Comparison of ENCODE assay signal across 35 cellular contexts in genomic region chr2:193461431-193461946, GRCh38.
DNase-seq lines count a peak whose midpoint lies in the region; ATAC-seq and TF ChIP-seq lines count a peak whose summit lies in the region.
"Had no signal": no experiment of that assay in that cellular context is flagged by ENCODE, and none has a peak within 500 bp of the region (broad histone marks: within the 10 kb centered on the region; RNA-seq: fewer than 3 reads in every experiment).

No MANE protein-coding gene starts in this region.

- H3F3A ChIP-seq in GM23248 (ENCODE audit: insufficient read depth), result no peaks in the 10 kb centered on the region

- no peak overlapping the region for H3K9ac ChIP-seq in GM23248

- ATAC-seq in GM18508 (IDR thresholded peaks at IDR 0.05; ENCODE audit: insufficient read depth, unreplicated experiment), result peak; percentile 74
- peak; percentile 70 for ATAC-seq in GM19463 (IDR thresholded peaks at IDR 0.05; ENCODE audit: unreplicated experiment)
- ATAC-seq in HG03520 (IDR thresholded peaks at IDR 0.05; ENCODE audit: unreplicated experiment), result peak; percentile 65
- ATAC-seq in RWPE2 (ENCODE audit: low read depth), result 0 out of 3 replicates have a peak, but pooled peaks have one; percentile 35
- ATAC-seq: activated CD4-positive, alpha-beta T cell treated with anti-CD3 and anti-CD28 coated beads for 36 hours; activated CD8-positive, alpha-beta T cell treated with anti-CD3 and anti-CD28 coated beads, Interleukin-2, amount 10 ng/mL, durations not matched to agents 7 days and 5 days; activated T-helper 17 cell treated with anti-CD3 and anti-CD28 coated beads, Interleukin-2, amount 50 U/mL, for 72 hours; left colon; mucosa of descending colon; natural killer cell treated with Interleukin-12 subunit alpha and Interleukin-12 subunit beta and Interleukin-15 and Interleukin-18, amount 100 ng/mL, for 72 hours; Panc1; sciatic nerve; stimulated activated naive CD8-positive, alpha-beta T cell treated with anti-CD3 and anti-CD28 coated beads, Interleukin-15, amount 100 ng/mL, for 72 hours had no signal

- H3K4me1 ChIP-seq in RWPE2 (ENCODE audit: insufficient read depth, poor library complexity, severe bottlenecking) (peaks cover 3% of the 10 kb centered on the region), BE2C (no peaks in the 10 kb centered on the region), right atrium auricular region (no peaks in the 10 kb centered on the region), GM23248 (ENCODE audit: insufficient read depth) (no peaks in the 10 kb centered on the region)
- H3K4me1 ChIP-seq: prostate gland, vagina had no signal

- DNase-seq in RWPE2 (ENCODE audit: low spot score) (no peak), BE2C (no peak), right atrium auricular region (ENCODE audit: low spot score) (no peak), GM23248 (no peak)
- DNase-seq in effector CD8-positive, alpha-beta T cell (lab: John Stamatoyannopoulos, UW), result no peak
- DNase-seq: activated CD4-positive, alpha-beta T cell treated with anti-CD3 and anti-CD28 coated beads for 36 hours; activated CD8-positive, alpha-beta T cell treated with anti-CD3 and anti-CD28 coated beads, Interleukin-2, amount 10 ng/mL, durations not matched to agents 7 days and 5 days; activated naive CD4-positive, alpha-beta T cell treated with anti-CD3 and anti-CD28 coated beads, Interleukin-2, amount 50 U/mL, for 16 hours; AML-193; aorta; CD4-positive, alpha-beta memory T cell; erythroblast; KG1; left colon; mammary epithelial cell; MG63; mucosa of descending colon; NCI-H1105 treated with DMSO at 0.1 percent for 48 hours; NCI-H2029; NCI-H526 treated with DMSO at 0.1 percent for 48 hours; NK-92 treated with Interleukin-12 subunit alpha and Interleukin-12 subunit beta, amount 100 ng/mL, for 24 hours; occipital lobe; SHP77 treated with DMSO at 0.1 percent for 48 hours; stimulated activated CD4-positive, alpha-beta T cell treated with anti-CD3 and anti-CD28 coated beads, Interleukin-2, amount 100 ng/mL, for 48 hours; stimulated activated naive CD8-positive, alpha-beta T cell treated with anti-CD3 and anti-CD28 coated beads, Interleukin-15, amount 100 ng/mL, for 72 hours had no signal

- H2AFZ ChIP-seq in GM23248, result no peak overlapping the region

- H3K79me2 ChIP-seq in GM23248 (ENCODE audit: insufficient read depth), result no peaks in the 10 kb centered on the region

- TF ChIP-seq CTCF in RWPE2 (IDR thresholded peaks at IDR 0.05; ENCODE audit: poor library complexity, severe bottlenecking), result no peak
- TF ChIP-seq CTCF in BE2C (IDR thresholded peaks at IDR 0.05; ENCODE audit: low read depth, low read length), result no peak
- no peak for TF ChIP-seq CTCF in right atrium auricular region (IDR thresholded peaks at IDR 0.05)

- H3K4me3 ChIP-seq in RWPE2 (ENCODE audit: severe bottlenecking) (no peak overlapping the region), BE2C (ENCODE audit: low read depth, low read length) (no peak overlapping the region), right atrium auricular region (no peak overlapping the region), GM23248 (no peak overlapping the region)
- H3K4me3 ChIP-seq: MG63, mucosa of descending colon, prostate gland, vagina had no signal

- H4K20me1 ChIP-seq in GM23248 (ENCODE audit: insufficient read depth), result no peaks in the 10 kb centered on the region

- no peaks in the 10 kb centered on the region for H3K9me2 ChIP-seq in GM23248 (ENCODE audit: insufficient read depth)

- 36 to 49% methylated on average over 2 of the region's 2 CpGs for WGBS in GM23248 (ENCODE audit: low coverage in 1 of 2, low lambda C conversion rate in 2 of 2, missing lambda C conversion rate in 2 of 2), 2 experiments

- H3K27ac ChIP-seq in RWPE2 (ENCODE audit: poor library complexity, severe bottlenecking) (no peak overlapping the region), right atrium auricular region (no peak overlapping the region), GM23248 (no peak overlapping the region)
- H3K27ac ChIP-seq: prostate gland, vagina, VCaP had no signal

- H3K36me3 ChIP-seq in RWPE2 (ENCODE audit: low read depth), result no peaks in the 10 kb centered on the region
- no peaks in the 10 kb centered on the region for H3K36me3 ChIP-seq in BE2C
- no peaks in the 10 kb centered on the region for H3K36me3 ChIP-seq in right atrium auricular region
- H3K36me3 ChIP-seq in GM23248 (ENCODE audit: low read depth), result no peaks in the 10 kb centered on the region
- H3K36me3 ChIP-seq: MG63, prostate gland, vagina had no signal

- no peak overlapping the region for H3K4me2 ChIP-seq in GM23248 (ENCODE audit: unreplicated experiment)

- H3K27me3 ChIP-seq in RWPE2 (ENCODE audit: insufficient read depth, poor library complexity, severe bottlenecking) (no peaks in the 10 kb centered on the region), BE2C (no peaks in the 10 kb centered on the region), right atrium auricular region (no peaks in the 10 kb centered on the region), GM23248 (replicated peaks; ENCODE audit: insufficient read depth) (no peaks in the 10 kb centered on the region)
- H3K27me3 ChIP-seq: MG63, vagina had no signal

- H3K9me3 ChIP-seq in RWPE2 (ENCODE audit: severe bottlenecking) (no peaks in the 10 kb centered on the region), BE2C (no peaks in the 10 kb centered on the region), right atrium auricular region (peaks cover 0 to 14% of the 10 kb centered on the region in 2 donors), GM23248 (ENCODE audit: low read depth) (no peaks in the 10 kb centered on the region)
- H3K9me3 ChIP-seq: MG63, mucosa of descending colon, prostate gland, vagina had no signal

- in situ Hi-C loops in GM23248 (cut with MboI), result no loop called here
